10 cellular contexts compared by ENCODE assay signal in the genomic region with DNA sequence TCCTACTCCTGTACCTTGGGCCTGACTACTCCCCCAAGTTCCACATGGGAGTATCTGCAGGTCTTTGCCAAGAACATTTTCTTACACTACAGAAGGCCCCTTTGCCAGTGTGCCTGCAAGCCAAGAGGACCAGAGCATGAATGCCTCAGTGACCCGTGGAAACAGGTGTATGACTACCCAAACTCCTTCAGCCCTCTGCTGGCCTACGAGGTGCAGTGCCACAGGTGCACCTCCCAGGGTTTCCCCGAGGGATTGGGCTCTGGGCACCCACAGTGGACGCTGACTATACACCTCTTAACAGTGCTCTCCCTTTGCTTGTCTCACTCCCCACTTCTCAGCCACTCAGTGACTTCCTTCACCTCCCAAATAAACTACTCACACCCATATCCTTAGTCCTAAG.
DNase-seq lines count a peak whose midpoint lies in the region; FAIRE-seq and TF ChIP-seq lines count a peak whose summit lies in the region.
"Had no signal": no experiment of that assay in that cellular context is flagged by ENCODE, and none has a peak within 500 bp of the region (broad histone marks: within the 10 kb centered on the region; RNA-seq: fewer than 3 reads in every experiment).

No MANE protein-coding gene starts in this region.

- WGBS in small intestine, 3 donors = 18 to 47% (median 22%) methylated on average over 4 of the region's 4 CpGs

- H3K27me3 ChIP-seq in small intestine (ENCODE audit: control insufficient read depth in 2 of 2, insufficient read depth in 2 of 2, low read length in 2 of 2) = no peaks in the 10 kb centered on the region

- DNase-seq in NCI-H69 (lab: John Stamatoyannopoulos, UW) = peak; percentile 37
- DNase-seq in fibroblast of mammary gland (ENCODE audit: low read depth) = no peak
- peak; percentile 59 for DNase-seq in small intestine
- no peak for DNase-seq in mucosa of gallbladder (ENCODE audit: low spot score)
- no peak for DNase-seq in midbrain (lab: John Stamatoyannopoulos, UW)
- DNase-seq in NCI-H187 (lab: John Stamatoyannopoulos, UW) = no peak
- DNase-seq: GOT3, kidney glomerular epithelial cell, NCI-H2171 had no signal

- H3K4me1 ChIP-seq in small intestine (ENCODE audit: control insufficient read depth in 2 of 2, insufficient read depth in 1 of 2, low read depth in 1 of 2, low read length in 1 of 2) = peaks cover 0 to 2% of the 10 kb centered on the region in 2 donors

- no peak for FAIRE-seq in small intestine (lab: Jason Lieb, UNC)

- H3K9me3 ChIP-seq in small intestine (ENCODE audit: control insufficient read depth, low read depth) = no peaks in the 10 kb centered on the region

- peak; percentile 60 for TF ChIP-seq CTCF in GM12872 (IDR thresholded peaks at IDR 0.05; ENCODE audit: insufficient read depth, low read depth, low read length)
- TF ChIP-seq CTCF in fibroblast of mammary gland (conservative IDR thresholded peaks at IDR 0.05; ENCODE audit: control insufficient read depth, insufficient read depth, low read depth, low read length) = peak; percentile 33

- no peak overlapping the region for H3K4me3 ChIP-seq in fibroblast of mammary gland (ENCODE audit: control insufficient read depth, low read depth, low read length)
- no peak overlapping the region for H3K4me3 ChIP-seq in small intestine (ENCODE audit: low read depth in 1 of 2, low read length in 2 of 2)

- no peaks in the 10 kb centered on the region for H3K36me3 ChIP-seq in small intestine (ENCODE audit: control insufficient read depth in 2 of 2, insufficient read depth in 2 of 2, low read length in 2 of 2)

- H3K27ac ChIP-seq in small intestine (ENCODE audit: low read depth in 1 of 2, low read length in 1 of 2) = peak overlapping the region in 1 of 2 donors; percentile 11

Comparison
In these comparisons a context has a peak if more than half of its experiments do, and no peak if none do; other contexts are left out.
1. DNase-seq: peak in NCI-H69 (single experiment) and small intestine (single experiment); none in fibroblast of mammary gland (single experiment), mucosa of gallbladder (single experiment), midbrain (single experiment) and NCI-H187 (0 of 2).